ENCODE assay signal across 19 cellular contexts in genomic region chr16:72001180-72001890, GRCh38. TPM values are rescaled to one million over a fixed set of nuclear protein-coding genes. Genes with fewer than 3 reads are reported as not detected.
A peak's percentile ranks its signal among the peaks of the same experiment; 100 is the strongest.
DNase-seq lines count a peak whose midpoint lies in the region; ATAC-seq and TF ChIP-seq lines count a peak whose summit lies in the region.
"Had no signal": no experiment of that assay in that cellular context is flagged by ENCODE, and none has a peak within 500 bp of the region (broad histone marks: within the 10 kb centered on the region; RNA-seq: fewer than 3 reads in every experiment).

No MANE protein-coding gene starts in this region.

- H3K4me2 ChIP-seq in BLaER1 treated with 17β-estradiol and CSF1 and Interleukin-3, amounts not matched to agents 10 nM and 100 nM: peak overlapping the region in 7 of 11 experiments; percentile 3 to 40 (median 26); a peak in 8 of 22 replicates

- H3K9me3 ChIP-seq in BLaER1 treated with 17β-estradiol and CSF1 and Interleukin-3, amounts not matched to agents 10 nM and 100 nM (replicated peaks in 1 of 11): no peaks in the 10 kb centered on the region
- H3K9me3 ChIP-seq in mucosa of descending colon: no peaks in the 10 kb centered on the region
- H3K9me3 ChIP-seq: SJSA1 had no signal

- DNase-seq in LHCN-M2 (ENCODE audit: low read depth) (peak; percentile 64), mucosa of descending colon (peak in 1 of 3 donors; percentile 33), sciatic nerve (ENCODE audit: low spot score) (no peak), Kasumi-1 (lab: John Stamatoyannopoulos, UW) (no peak), cerebellum (ENCODE audit: low spot score) (no peak), activated T-cell treated with anti-CD3 and anti-CD28 coated beads for 4 hours (no peak)
- DNase-seq: COR-L47, DMS 273 treated with DMSO at 0.1 percent for 48 hours, DMS79 treated with DMSO at 0.1 percent for 48 hours, MM.1S, NCI-H1048, NCI-H1417 treated with DMSO at 0.1 percent for 48 hours, NCI-H1930, OCI-M1 had no signal

- H4K20me1 ChIP-seq in BLaER1 treated with 17β-estradiol and CSF1 and Interleukin-3, amounts not matched to agents 10 nM and 100 nM: no peaks in the 10 kb centered on the region

- peaks cover 0 to 25% (median 8%) of the 10 kb centered on the region in 10 experiments; a peak in 13 of 20 replicates for H3K4me1 ChIP-seq in BLaER1 treated with 17β-estradiol and CSF1 and Interleukin-3, amounts not matched to agents 10 nM and 100 nM
- no peaks in the 10 kb centered on the region for H3K4me1 ChIP-seq in mucosa of descending colon (ENCODE audit: low read depth)
- H3K4me1 ChIP-seq: SJSA1 had no signal

- no peak overlapping the region for H3K4me3 ChIP-seq in BLaER1 treated with 17β-estradiol and CSF1 and Interleukin-3, amounts not matched to agents 10 nM and 100 nM
- no peak overlapping the region for H3K4me3 ChIP-seq in mucosa of descending colon
- H3K4me3 ChIP-seq: SJSA1 had no signal

- no peak overlapping the region for H3K9ac ChIP-seq in BLaER1 treated with 17β-estradiol and CSF1 and Interleukin-3, amounts not matched to agents 10 nM and 100 nM

- H3K27ac ChIP-seq in BLaER1 treated with 17β-estradiol and CSF1 and Interleukin-3, amounts not matched to agents 10 nM and 100 nM: no peak overlapping the region
- peak overlapping the region; percentile 66 for H3K27ac ChIP-seq in VCaP
- H3K27ac ChIP-seq: SJSA1 had no signal

- TF ChIP-seq CTCF in VCaP (conservative IDR thresholded peaks at IDR 0.05) (no peak), mucosa of descending colon (IDR thresholded peaks at IDR 0.05) (no peak)

- ATAC-seq in mucosa of descending colon (peak; percentile 92), sciatic nerve (no peak)

- no peaks in the 10 kb centered on the region for H3K27me3 ChIP-seq in BLaER1 treated with 17β-estradiol and CSF1 and Interleukin-3, amounts not matched to agents 10 nM and 100 nM
- H3K27me3 ChIP-seq: SJSA1 had no signal

- intact Hi-C loops in mucosa of descending colon (cut with DNase I, micrococcal nuclease): no loop called here
- intact Hi-C loops in sciatic nerve (cut with DNase I): no loop called here

- H3K36me3 ChIP-seq in BLaER1 treated with 17β-estradiol and CSF1 and Interleukin-3, amounts not matched to agents 10 nM and 100 nM: no peaks in the 10 kb centered on the region
- H3K36me3 ChIP-seq in mucosa of descending colon (ENCODE audit: low read depth): no peaks in the 10 kb centered on the region
- H3K36me3 ChIP-seq: SJSA1 had no signal

RNA-seq across cellular contexts. Expression of gene PKD1L3, which starts 1.1 kb away (rescaled TPM):
- total RNA-seq in LHCN-M2 (2014; rRNA removed) (0.06 TPM in 1 of 2 replicates, not detected in the other), mucosa of descending colon (under 1 TPM; 0.06 to 0.39 (median 0.13) TPM), sciatic nerve (0.40 TPM), cerebellum (0.09 TPM)
- not detected for polyA plus RNA-seq in LHCN-M2 (2012)
- total RNA-seq: NCI-H460, SJSA1 had no signal
- polyA plus RNA-seq: CD14-positive monocyte had no signal

RNA-seq across cellular contexts. Expression of gene DHODH, which starts 7.2 kb away (rescaled TPM):
- total RNA-seq in LHCN-M2 (2014; rRNA removed) (5.3 and 7.6 TPM in 2 replicates), mucosa of descending colon (1 to 10 TPM; 5.9 to 8.3 (median 7.4) TPM), sciatic nerve (8.1 TPM), cerebellum (3.3 TPM)
- 4.5 TPM for polyA plus RNA-seq in LHCN-M2 (2012)

RNA-seq across cellular contexts. Expression of gene HP, which starts 53.0 kb away (rescaled TPM):
- total RNA-seq in LHCN-M2 (2014; rRNA removed) (not detected in 2 replicates), mucosa of descending colon (1 to 10 TPM in 1 of 3 donors, under 1 TPM in 2; 0.38 to 4.6 (median 0.51) TPM), sciatic nerve (35.4 TPM), cerebellum (0.27 TPM)
- 0.07 TPM for polyA plus RNA-seq in LHCN-M2 (2012)
- total RNA-seq: NCI-H460 had no signal
